ENCODE assay signal across 14 cellular contexts in genomic region chrX:15305899-15306298, GRCh38. TPM values are rescaled to one million over a fixed set of nuclear protein-coding genes. Genes with fewer than 3 reads are reported as not detected.
"Had no signal": no experiment of that assay in that cellular context is flagged by ENCODE, and none has a peak within 500 bp of the region (broad histone marks: within the 10 kb centered on the region; RNA-seq: fewer than 3 reads in every experiment).

No MANE protein-coding gene starts in this region.

RNA-seq across cellular contexts. Expression of gene ASB11, which starts 9.5 kb away (rescaled TPM):
- total RNA-seq: activated CD4-positive, alpha-beta memory T cell treated with anti-CD3 and anti-CD28 coated beads, Interleukin-2, amount 10 ng/mL, durations not matched to agents 7 days and 5 days; activated CD4-positive, alpha-beta T cell treated with anti-CD3 and anti-CD28 coated beads for 36 hours; activated CD4-positive, alpha-beta T cell treated with anti-CD3 and anti-CD28 coated beads, Interleukin-2, amount 10 ng/mL, durations not matched to agents 7 days and 5 days; activated CD8-positive, alpha-beta memory T cell treated with anti-CD3 and anti-CD28 coated beads, Interleukin-2, amount 10 ng/mL, durations not matched to agents 7 days and 5 days; activated CD8-positive, alpha-beta T cell treated with anti-CD3 and anti-CD28 coated beads, Interleukin-2, amount 10 ng/mL, durations not matched to agents 7 days and 5 days; activated naive CD8-positive, alpha-beta T cell treated with anti-CD3 and anti-CD28 coated beads, Interleukin-2, amount 10 ng/mL, durations not matched to agents 7 days and 5 days; activated T-helper 2 cell treated with anti-CD3 and anti-CD28 coated beads, Interferon-gamma antibody, Interleukin-2, Interleukin-4, amounts not matched to agents 10 μg/mL and 5 μg/mL and 100 μg/mL, durations not matched to agents 14 hours and 24 hours and 36 hours; ascending aorta; breast epithelium; cerebellum; T-helper 1 cell treated with Interleukin-12 subunit alpha and Interleukin-12 subunit beta and Interleukin-4 antibody, amounts not matched to agents 30 ng/mL and 1 ng/mL, for 36 hours; T-helper 17 cell; T-helper 2 cell treated with Interferon-gamma antibody and Interleukin-4, amounts not matched to agents 100 ng/mL and 5 ng/mL, for 36 hours; WTC11 had no signal

RNA-seq across cellular contexts. Expression of gene ASB9, which starts 36.0 kb away (rescaled TPM):
- total RNA-seq: T-helper 17 cell had no signal
